In genomic region chr2:127674241-127675209, GRCh38 we compare ENCODE assay signal across 8 cellular contexts. TPM values are rescaled to one million over a fixed set of nuclear protein-coding genes. Genes with fewer than 3 reads are reported as not detected.
DNase-seq lines count a peak whose midpoint lies in the region; TF ChIP-seq lines count a peak whose summit lies in the region.

No MANE protein-coding gene starts in this region.

- peaks cover 7% of the 10 kb centered on the region for H3K4me1 ChIP-seq in osteoblast (ENCODE audit: insufficient read depth, low read length)

- no peaks in the 10 kb centered on the region for H3K9me3 Mint-ChIP-seq in T-helper 1 cell treated with Interleukin-12 subunit alpha and Interleukin-12 subunit beta and Interleukin-4 antibody, amounts not matched to agents 30 μg/mL and 1 μg/mL, for 36 hours
- no peaks in the 10 kb centered on the region for H3K9me3 Mint-ChIP-seq in activated T-cell treated with anti-CD3 and anti-CD28 coated beads, Interleukin-2, amount 50 U/mL, for 24 hours

- no peaks in the 10 kb centered on the region for H3K79me2 ChIP-seq in osteoblast (ENCODE audit: insufficient read depth, low read length)

- H3K27me3 ChIP-seq in osteoblast (ENCODE audit: insufficient read depth, low read length): peaks cover 38% of the 10 kb centered on the region

- peak overlapping the region; percentile 71 for H3K4me3 Mint-ChIP-seq in T-helper 1 cell treated with Interleukin-12 subunit alpha and Interleukin-12 subunit beta and Interleukin-4 antibody, amounts not matched to agents 30 μg/mL and 1 μg/mL, for 36 hours
- H3K4me3 Mint-ChIP-seq in activated T-cell treated with anti-CD3 and anti-CD28 coated beads, Interleukin-2, amount 50 U/mL, for 24 hours: peak overlapping the region; percentile 61

- H3K27me3 Mint-ChIP-seq in T-helper 1 cell treated with Interleukin-12 subunit alpha and Interleukin-12 subunit beta and Interleukin-4 antibody, amounts not matched to agents 30 μg/mL and 1 μg/mL, for 36 hours (ENCODE audit: low read depth): peaks cover 72% of the 10 kb centered on the region
- H3K27me3 Mint-ChIP-seq in activated T-cell treated with anti-CD3 and anti-CD28 coated beads, Interleukin-2, amount 50 U/mL, for 24 hours: peaks cover 79% of the 10 kb centered on the region

- no peak for DNase-seq in T-helper 1 cell
- peak; percentile 42 for DNase-seq in activated T-cell treated with anti-CD3 and anti-CD28 coated beads, Interleukin-2, amount 50 U/mL, for 24 hours
- peak; percentile 14 for DNase-seq in glomerular visceral epithelial cell (ENCODE audit: extremely low spot score)
- DNase-seq in osteoblast (ENCODE audit: insufficient read length, low spot score, missing footprints): peak; percentile 96
- DNase-seq in hippocampal formation (lab: John Stamatoyannopoulos, UW): no peak
- DNase-seq in SIG-M5 treated with dmso at 0.1 percent for 504 hours (lab: John Stamatoyannopoulos, UW; ENCODE audit: unreplicated experiment): no peak
- no peak for DNase-seq in SKM-1 treated with dmso at 0.1 percent for 144 hours (lab: John Stamatoyannopoulos, UW; ENCODE audit: unreplicated experiment)

- peak overlapping the region; percentile 67 for H3K4me3 ChIP-seq in osteoblast (ENCODE audit: insufficient read depth, low read length)

- H4K20me1 ChIP-seq in osteoblast (ENCODE audit: insufficient read depth, low read length): peaks cover 2% of the 10 kb centered on the region

- H3K27ac ChIP-seq in osteoblast (ENCODE audit: low read depth, low read length): no peak overlapping the region

- no peaks in the 10 kb centered on the region for H3K9me3 ChIP-seq in osteoblast (ENCODE audit: low read depth, low read length)

- TF ChIP-seq CTCF in osteoblast (IDR thresholded peaks at IDR 0.05; ENCODE audit: extremely low read depth, low read depth, low read length): no peak

- H3K36me3 Mint-ChIP-seq in T-helper 1 cell treated with Interleukin-12 subunit alpha and Interleukin-12 subunit beta and Interleukin-4 antibody, amounts not matched to agents 30 μg/mL and 1 μg/mL, for 36 hours (ENCODE audit: low read depth): no peaks in the 10 kb centered on the region
- H3K36me3 Mint-ChIP-seq in activated T-cell treated with anti-CD3 and anti-CD28 coated beads, Interleukin-2, amount 50 U/mL, for 24 hours (ENCODE audit: low read depth): no peaks in the 10 kb centered on the region

- H3K4me1 Mint-ChIP-seq in T-helper 1 cell treated with Interleukin-12 subunit alpha and Interleukin-12 subunit beta and Interleukin-4 antibody, amounts not matched to agents 30 μg/mL and 1 μg/mL, for 36 hours (ENCODE audit: low read depth): peaks cover 5% of the 10 kb centered on the region
- peaks cover 10% of the 10 kb centered on the region for H3K4me1 Mint-ChIP-seq in activated T-cell treated with anti-CD3 and anti-CD28 coated beads, Interleukin-2, amount 50 U/mL, for 24 hours (ENCODE audit: low read depth)

- H3K36me3 ChIP-seq in osteoblast (ENCODE audit: insufficient read depth, low read length): no peaks in the 10 kb centered on the region

- H3K4me2 ChIP-seq in osteoblast (ENCODE audit: insufficient read depth, low read length): peak overlapping the region; percentile 73

- H2AFZ ChIP-seq in osteoblast (ENCODE audit: low read length): no peak overlapping the region

- H3K27ac Mint-ChIP-seq in T-helper 1 cell treated with Interleukin-12 subunit alpha and Interleukin-12 subunit beta and Interleukin-4 antibody, amounts not matched to agents 30 μg/mL and 1 μg/mL, for 36 hours: no peak overlapping the region
- no peak overlapping the region for H3K27ac Mint-ChIP-seq in activated T-cell treated with anti-CD3 and anti-CD28 coated beads, Interleukin-2, amount 50 U/mL, for 24 hours

RNA-seq across cellular contexts. Expression of gene LIMS2, which starts 0.8 kb away (rescaled TPM):
- 11.2 and 14.8 TPM in 2 replicates for total RNA-seq in osteoblast

RNA-seq across cellular contexts. Expression of gene SFT2D3, which starts 26.8 kb away (rescaled TPM):
- 5.8 and 6.5 TPM in 2 replicates for total RNA-seq in osteoblast

RNA-seq across cellular contexts. Expression of gene GPR17, which starts 28.6 kb away (rescaled TPM):
- not detected in 2 replicates for total RNA-seq in osteoblast

Comparison
In these comparisons a context has a peak if more than half of its experiments do, and no peak if none do; other contexts are left out.
1. DNase-seq: peak in activated T-cell treated with anti-CD3 and anti-CD28 coated beads, Interleukin-2, amount 50 U/mL, for 24 hours (single experiment), glomerular visceral epithelial cell (single experiment) and osteoblast (single experiment); none in T-helper 1 cell (0 of 5), hippocampal formation (0 of 2), SIG-M5 treated with dmso at 0.1 percent for 504 hours (single experiment) and SKM-1 treated with dmso at 0.1 percent for 144 hours (single experiment).